Comparison of ENCODE assay signal across 9 cellular contexts in genomic region chr5:176538505-176538806, GRCh38. TPM values are rescaled to one million over a fixed set of nuclear protein-coding genes. Genes with fewer than 3 reads are reported as not detected.
A peak's percentile ranks its signal among the peaks of the same experiment; 100 is the strongest.
DNase-seq lines count a peak whose midpoint lies in the region; ATAC-seq and FAIRE-seq lines count a peak whose summit lies in the region.
"Had no signal": no experiment of that assay in that cellular context is flagged by ENCODE, and none has a peak within 500 bp of the region (broad histone marks: within the 10 kb centered on the region; RNA-seq: fewer than 3 reads in every experiment).

No MANE protein-coding gene starts in this region.

- CTCF ChIA-PET in activated CD4-positive, alpha-beta memory T cell treated with anti-CD3 and anti-CD28 coated beads for 36 hours (lab: Charles Lee) = interaction anchor here (1.0 to 4.2 kb wide), 4 partner anchors 12 to 180 kb away, joined by 4 to 33 read pairs (median 4); partner anchors contain the start of gene FAF2

- peak overlapping the region; percentile 95 for H3K27ac Mint-ChIP-seq in activated CD4-positive, alpha-beta T cell treated with anti-CD3 and anti-CD28 coated beads, Interleukin-2, amount 10 ng/mL, durations not matched to agents 24 days and 14 days
- H3K27ac Mint-ChIP-seq in activated CD4-positive, alpha-beta memory T cell treated with anti-CD3 and anti-CD28 coated beads for 36 hours = peak overlapping the region; percentile 97

- H3K4me1 Mint-ChIP-seq in activated CD4-positive, alpha-beta T cell treated with anti-CD3 and anti-CD28 coated beads, Interleukin-2, amount 10 ng/mL, durations not matched to agents 24 days and 14 days = peaks cover 66% of the 10 kb centered on the region
- H3K4me1 Mint-ChIP-seq in activated CD4-positive, alpha-beta memory T cell treated with anti-CD3 and anti-CD28 coated beads for 36 hours (ENCODE audit: low read depth) = peaks cover 55% of the 10 kb centered on the region

- no peak for DNase-seq in activated CD4-positive, alpha-beta T cell treated with anti-CD3 and anti-CD28 coated beads, Interleukin-2, amount 10 ng/mL, durations not matched to agents 24 days and 14 days
- no peak for DNase-seq in activated CD4-positive, alpha-beta T cell treated with anti-CD3 and anti-CD28 coated beads for 1 hour
- no peak for DNase-seq in activated CD4-positive, alpha-beta memory T cell treated with anti-CD3 and anti-CD28 coated beads for 36 hours
- no peak for DNase-seq in NCI-H1092 (lab: John Stamatoyannopoulos, UW)
- no peak for DNase-seq in RCC 7860 (ENCODE audit: low spot score)

- peak overlapping the region; percentile 75 for H3K27ac ChIP-seq in iPS-20b (ENCODE audit: low read length)
- peak overlapping the region; percentile 98 for H3K27ac ChIP-seq in subcutaneous abdominal adipose tissue (ENCODE audit: low read depth, low read length)

- H3K9ac ChIP-seq in iPS-20b (ENCODE audit: low read depth, low read length) (peak overlapping the region; percentile 76; the same call in 1 of the 2 replicates), subcutaneous abdominal adipose tissue (ENCODE audit: low read length in 5 of 5) (peak overlapping the region in 2 of 5 donors; percentile 27 to 48)

- POLR2A ChIA-PET in activated CD4-positive, alpha-beta memory T cell treated with anti-CD3 and anti-CD28 coated beads for 36 hours (lab: Charles Lee) = interaction anchor here (1.7 to 1.9 kb wide), 2 partner anchors 12 to 91 kb away, joined by 5 to 12 read pairs; partner anchors contain the start of gene FAF2

- no peak for FAIRE-seq in RCC 7860 (lab: Jason Lieb, UNC)

- intact Hi-C loops in activated CD4-positive, alpha-beta T cell treated with anti-CD3 and anti-CD28 coated beads, Interleukin-2, amount 10 ng/mL, durations not matched to agents 24 days and 14 days (cut with micrococcal nuclease) = loop anchor here (5.0 to 10.0 kb wide), 4 partner anchors 74 to 1016 kb away; partner anchors contain the start of genes GPRIN1, LMAN2, RGS14 and UIMC1
- intact Hi-C loops in activated CD4-positive, alpha-beta memory T cell treated with anti-CD3 and anti-CD28 coated beads for 36 hours (cut with micrococcal nuclease) = loop anchor here (5.0 to 10.0 kb wide), 4 partner anchors 176 to 1044 kb away; partner anchors contain the start of genes HRH2, KIAA1191 and NSD1

- H3K4me3 Mint-ChIP-seq in activated CD4-positive, alpha-beta T cell treated with anti-CD3 and anti-CD28 coated beads, Interleukin-2, amount 10 ng/mL, durations not matched to agents 24 days and 14 days = peak overlapping the region; percentile 93
- H3K4me3 Mint-ChIP-seq in activated CD4-positive, alpha-beta memory T cell treated with anti-CD3 and anti-CD28 coated beads for 36 hours = peak overlapping the region; percentile 92

- H3K27me3 ChIP-seq in iPS-20b (ENCODE audit: insufficient read depth, low read length) = peaks cover 11% of the 10 kb centered on the region; the same call in 1 of the 2 replicates
- H3K27me3 ChIP-seq in subcutaneous abdominal adipose tissue (ENCODE audit: control insufficient read depth in 5 of 5, insufficient read depth in 4 of 5, low read length in 5 of 5) = no peaks in the 10 kb centered on the region

- H3K9me3 ChIP-seq in iPS-20b (ENCODE audit: insufficient read depth, low read depth, low read length) = no peaks in the 10 kb centered on the region
- H3K9me3 ChIP-seq in subcutaneous abdominal adipose tissue (ENCODE audit: control insufficient read depth in 5 of 5, low read length in 5 of 5) = no peaks in the 10 kb centered on the region

- H3K36me3 Mint-ChIP-seq in activated CD4-positive, alpha-beta T cell treated with anti-CD3 and anti-CD28 coated beads, Interleukin-2, amount 10 ng/mL, durations not matched to agents 24 days and 14 days (ENCODE audit: low read depth) = peaks cover 8% of the 10 kb centered on the region
- H3K36me3 Mint-ChIP-seq in activated CD4-positive, alpha-beta memory T cell treated with anti-CD3 and anti-CD28 coated beads for 36 hours = peaks cover 8% of the 10 kb centered on the region

- H3K4me1 ChIP-seq in iPS-20b (ENCODE audit: insufficient read depth, low read length) (peaks cover 26% of the 10 kb centered on the region), subcutaneous abdominal adipose tissue (ENCODE audit: control insufficient read depth in 5 of 5, insufficient read depth in 5 of 5, low read length in 5 of 5) (peaks cover 21 to 60% (median 56%) of the 10 kb centered on the region in 5 donors)

- H3K4me3 ChIP-seq in iPS-20b (ENCODE audit: low read length) = peak overlapping the region; percentile 100
- peak overlapping the region in 4 of 5 donors; percentile 44 to 94 (median 79) for H3K4me3 ChIP-seq in subcutaneous abdominal adipose tissue (ENCODE audit: low read depth in 1 of 5, low read length in 5 of 5)

- no peaks in the 10 kb centered on the region for H3K9me3 Mint-ChIP-seq in activated CD4-positive, alpha-beta T cell treated with anti-CD3 and anti-CD28 coated beads, Interleukin-2, amount 10 ng/mL, durations not matched to agents 24 days and 14 days
- H3K9me3 Mint-ChIP-seq in activated CD4-positive, alpha-beta memory T cell treated with anti-CD3 and anti-CD28 coated beads for 36 hours = no peaks in the 10 kb centered on the region

- ATAC-seq in HG02571 (IDR thresholded peaks at IDR 0.05; ENCODE audit: unreplicated experiment) = no peak

- peaks cover 24% of the 10 kb centered on the region for H3K36me3 ChIP-seq in iPS-20b (ENCODE audit: insufficient read depth, low read depth, low read length)
- no peaks in the 10 kb centered on the region for H3K36me3 ChIP-seq in subcutaneous abdominal adipose tissue (ENCODE audit: control insufficient read depth in 5 of 5, insufficient read depth in 5 of 5, low read length in 5 of 5)

- no peaks in the 10 kb centered on the region for H3K27me3 Mint-ChIP-seq in activated CD4-positive, alpha-beta T cell treated with anti-CD3 and anti-CD28 coated beads, Interleukin-2, amount 10 ng/mL, durations not matched to agents 24 days and 14 days
- no peaks in the 10 kb centered on the region for H3K27me3 Mint-ChIP-seq in activated CD4-positive, alpha-beta memory T cell treated with anti-CD3 and anti-CD28 coated beads for 36 hours

RNA-seq across cellular contexts. Expression of gene RNF44, which starts 1.3 kb away (rescaled TPM):
- 71.4 and 74.0 TPM in 2 replicates for total RNA-seq in activated CD4-positive, alpha-beta T cell treated with anti-CD3 and anti-CD28 coated beads, Interleukin-2, amount 10 ng/mL, durations not matched to agents 24 days and 14 days
- 10 to 100 TPM; 61.9 to 68.1 TPM for total RNA-seq in activated CD4-positive, alpha-beta memory T cell treated with anti-CD3 and anti-CD28 coated beads for 36 hours

RNA-seq across cellular contexts. Expression of gene CDHR2, which starts 10.7 kb away (rescaled TPM):
- total RNA-seq in activated CD4-positive, alpha-beta T cell treated with anti-CD3 and anti-CD28 coated beads, Interleukin-2, amount 10 ng/mL, durations not matched to agents 24 days and 14 days = 0.35 and 0.45 TPM in 2 replicates
- under 1 TPM; 0.36 to 0.38 TPM for total RNA-seq in activated CD4-positive, alpha-beta memory T cell treated with anti-CD3 and anti-CD28 coated beads for 36 hours
- total RNA-seq: urinary bladder had no signal
